15 cellular contexts compared by ENCODE assay signal in genomic region chr16:48911700-48912099, GRCh38.
DNase-seq lines count a peak whose midpoint lies in the region; ATAC-seq and TF ChIP-seq lines count a peak whose summit lies in the region.
"Had no signal": no experiment of that assay in that cellular context is flagged by ENCODE, and none has a peak within 500 bp of the region (broad histone marks: within the 10 kb centered on the region; RNA-seq: fewer than 3 reads in every experiment).

No MANE protein-coding gene starts in this region.

- no peak overlapping the region for H3K4me3 ChIP-seq in H7 (ENCODE audit: insufficient read depth, low read depth, low read length)
- H3K4me3 ChIP-seq in coronary artery: no peak overlapping the region
- H3K4me3 ChIP-seq: A549, ovary, upper lobe of left lung had no signal

- no peaks in the 10 kb centered on the region for H3K36me3 ChIP-seq in H7 (replicated peaks; ENCODE audit: control insufficient read depth, insufficient read depth, low read length)
- H3K36me3 ChIP-seq: ovary, upper lobe of left lung had no signal

- no peak overlapping the region for H3K27ac ChIP-seq in VCaP
- no peak overlapping the region for H3K27ac ChIP-seq in coronary artery
- H3K27ac ChIP-seq: A549, ovary, upper lobe of left lung had no signal

- no peak for ATAC-seq in HG03097 (IDR thresholded peaks at IDR 0.05; ENCODE audit: low FRiP score, unreplicated experiment)
- ATAC-seq: activated CD4-positive, CD25-positive, alpha-beta regulatory T cell treated with anti-CD3 and anti-CD28 coated beads, Interleukin-2, amount 50 U/mL, for 24 hours had no signal

- DNase-seq in NCI-H1436 (lab: John Stamatoyannopoulos, UW) (peak; percentile 7), NCI-H1436 treated with DMSO at 0.1 percent for 48 hours (lab: John Stamatoyannopoulos, UW) (no peak), H7 (peak; percentile 32), myocyte (ENCODE audit: low read depth) (peak; percentile 7), coronary artery (ENCODE audit: low spot score) (no peak), NK-92 (lab: John Stamatoyannopoulos, UW; ENCODE audit: unreplicated experiment) (no peak)
- DNase-seq: HFFc6, NCI-H1092 treated with DMSO at 0.1 percent for 48 hours, NCI-H774, ovary, upper lobe of left lung had no signal

- TF ChIP-seq CTCF in VCaP (conservative IDR thresholded peaks at IDR 0.05) (peak; percentile 23; the same call in 1 of the 2 replicates), coronary artery (IDR thresholded peaks at IDR 0.05) (no peak)

- no peaks in the 10 kb centered on the region; the same call in 1 of the 2 replicates for H3K27me3 ChIP-seq in H7 (ENCODE audit: control insufficient read depth, insufficient read depth, low read length)
- H3K27me3 ChIP-seq: ovary, upper lobe of left lung had no signal

Comparison
In these comparisons a context has a peak if more than half of its experiments do, and no peak if none do; other contexts are left out.
1. DNase-seq: peak in NCI-H1436 (single experiment), H7 (single experiment) and myocyte (single experiment); none in NCI-H1436 treated with DMSO at 0.1 percent for 48 hours (single experiment), coronary artery (single experiment) and NK-92 (single experiment).